1 cellular context compared by ENCODE assay signal in genomic region chr6:56954389-56955170, GRCh38.
TF ChIP-seq lines count a peak whose summit lies in the region.

Gene BEND6 (plus strand): TSS chr6:56955107. CDS start chr6:56981811, 26,704 bp downstream.

TF ChIP-seq in GM12878, 131 proteins besides CTCF, POLR2A, EP300 and RAD21 (continued from another document and continues in another):
- TF ChIP-seq REST (IDR thresholded peaks at IDR 0.05; ENCODE audit: low read depth, low read length) (no peak), BRCA1 (IDR thresholded peaks at IDR 0.05; ENCODE audit: low read depth, low read length) (no peak), MYB (IDR thresholded peaks at IDR 0.05; ENCODE audit: borderline replicate concordance, low read depth, low read length) (no peak), PML (IDR thresholded peaks at IDR 0.05; ENCODE audit: low read length) (no peak), DPF2 (IDR thresholded peaks at IDR 0.05) (0 out of 2 replicates have a peak, but pooled peaks have one; percentile 54), TCF3 (IDR thresholded peaks at IDR 0.05; ENCODE audit: borderline replicate concordance, insufficient read depth, low read depth, low read length) (no peak), EGR1 (IDR thresholded peaks at IDR 0.05; ENCODE audit: borderline replicate concordance in 1 of 2, low read depth in 2 of 2, low read length in 2 of 2) (no peak; a peak in 1 of 3 replicates), ATF7 (IDR thresholded peaks at IDR 0.05; ENCODE audit: low read depth) (no peak), NR2C2 (IDR thresholded peaks at IDR 0.05; ENCODE audit: borderline replicate concordance, control insufficient read depth, insufficient read length, low read depth) (no peak), NKRF (conservative IDR thresholded peaks at IDR 0.05) (no peak), LARP7 (IDR thresholded peaks at IDR 0.05) (0 out of 2 replicates have a peak, but pooled peaks have one; percentile 35), SREBF1 (IDR thresholded peaks at IDR 0.05; ENCODE audit: low read length) (no peak), SUZ12 (IDR thresholded peaks at IDR 0.05; ENCODE audit: unreplicated experiment) (no peak), MAX (IDR thresholded peaks at IDR 0.05; ENCODE audit: low read depth, low read length) (no peak), BHLHE40 (IDR thresholded peaks at IDR 0.05; ENCODE audit: borderline replicate concordance in 1 of 2, low read depth in 2 of 2, low read length in 1 of 2) (peak in 1 of 2 experiments; percentile 81; a peak in 2 of 4 replicates), PAX5 (IDR thresholded peaks at IDR 0.05; ENCODE audit: borderline replicate concordance, low read depth, low read length) (0 out of 2 replicates have a peak, but pooled peaks have one; percentile 29), ATF3 (IDR thresholded peaks at IDR 0.05; ENCODE audit: borderline replicate concordance, extremely low read depth, low read depth, low read length) (no peak), MTA3 (IDR thresholded peaks at IDR 0.05; ENCODE audit: borderline replicate concordance, low read length) (no peak), FOS (IDR thresholded peaks at IDR 0.05; ENCODE audit: borderline replicate concordance, extremely low read depth, insufficient read length) (no peak), SMARCA5 (IDR thresholded peaks at IDR 0.05) (peak; percentile 50; the same call in 1 of the 2 replicates), ZNF207 (IDR thresholded peaks at IDR 0.05; ENCODE audit: borderline replicate concordance) (no peak), SRF (IDR thresholded peaks at IDR 0.05; ENCODE audit: low read depth in 2 of 2, low read length in 2 of 2) (no peak), TAF1 (IDR thresholded peaks at IDR 0.05; ENCODE audit: borderline replicate concordance, low read depth, low read length) (no peak), SMC3 (IDR thresholded peaks at IDR 0.05; ENCODE audit: borderline replicate concordance, low read length) (no peak), RUNX3 (IDR thresholded peaks at IDR 0.05; ENCODE audit: low read length) (no peak; the same call in 1 of the 2 replicates), CBX5 (IDR thresholded peaks at IDR 0.05; ENCODE audit: low read depth) (no peak), NRF1 (conservative IDR thresholded peaks at IDR 0.05; ENCODE audit: low read depth, low read length) (no peak), WRNIP1 (IDR thresholded peaks at IDR 0.05; ENCODE audit: borderline replicate concordance, low read depth, low read length) (no peak), BCL11A (IDR thresholded peaks at IDR 0.05; ENCODE audit: low read depth, low read length) (no peak), ETV6 (conservative IDR thresholded peaks at IDR 0.05 in 1 of 2, IDR thresholded peaks at IDR 0.05 in 1 of 2; ENCODE audit: borderline replicate concordance in 1 of 2, low read depth in 1 of 2) (no peak), CUX1 (IDR thresholded peaks at IDR 0.05; ENCODE audit: insufficient replicate concordance, low read depth, low read length) (no peak), CREB1 (IDR thresholded peaks at IDR 0.05; ENCODE audit: low read depth) (peak; percentile 43; the same call in 1 of the 2 replicates), CREM (IDR thresholded peaks at IDR 0.05; ENCODE audit: low read depth) (no peak), CBFB (IDR thresholded peaks at IDR 0.05; ENCODE audit: low read depth) (no peak), MEF2B (IDR thresholded peaks at IDR 0.05; ENCODE audit: partially characterized antibody, poor library complexity, severe bottlenecking) (no peak), KLF5 (IDR thresholded peaks at IDR 0.05; ENCODE audit: partially characterized antibody) (no peak), NR2F1 (conservative IDR thresholded peaks at IDR 0.05) (no peak), HSF1 (IDR thresholded peaks at IDR 0.05; ENCODE audit: low read depth, low read length) (no peak), ZNF217 (IDR thresholded peaks at IDR 0.05) (no peak), HDAC6 (IDR thresholded peaks at IDR 0.05; ENCODE audit: unreplicated experiment) (no peak), PKNOX1 (IDR thresholded peaks at IDR 0.05) (no peak), ZNF592 (IDR thresholded peaks at IDR 0.05) (no peak), IRF3 (IDR thresholded peaks at IDR 0.05) (no peak)
